20 cellular contexts compared by ENCODE assay signal in genomic region chr5:131363811-131364506, GRCh38.
DNase-seq lines count a peak whose midpoint lies in the region; ATAC-seq, FAIRE-seq and TF ChIP-seq lines count a peak whose summit lies in the region.
"Had no signal": no experiment of that assay in that cellular context is flagged by ENCODE, and none has a peak within 500 bp of the region (broad histone marks: within the 10 kb centered on the region; RNA-seq: fewer than 3 reads in every experiment).

No MANE protein-coding gene starts in this region.

- H3K27ac ChIP-seq in MM.1S (ENCODE audit: low read length) (no peak overlapping the region), Peyer's patch (no peak overlapping the region)
- H3K27ac ChIP-seq: cardiac muscle cell, PC-9 had no signal

- no peaks in the 10 kb centered on the region for H3K27me3 Mint-ChIP-seq in T-helper 1 cell treated with Interleukin-12 subunit alpha and Interleukin-12 subunit beta and Interleukin-4 antibody, amounts not matched to agents 30 μg/mL and 1 μg/mL, for 36 hours (ENCODE audit: low read depth)
- H3K27me3 Mint-ChIP-seq in activated naive CD8-positive, alpha-beta T cell treated with anti-CD3 and anti-CD28 coated beads, Interleukin-2, amount 10 ng/mL, durations not matched to agents 7 days and 5 days: no peaks in the 10 kb centered on the region
- no peaks in the 10 kb centered on the region for H3K27me3 Mint-ChIP-seq in neural crest cell (ENCODE audit: low read depth)

- no peaks in the 10 kb centered on the region for H3K9me3 Mint-ChIP-seq in T-helper 1 cell treated with Interleukin-12 subunit alpha and Interleukin-12 subunit beta and Interleukin-4 antibody, amounts not matched to agents 30 μg/mL and 1 μg/mL, for 36 hours
- no peaks in the 10 kb centered on the region for H3K9me3 Mint-ChIP-seq in activated naive CD8-positive, alpha-beta T cell treated with anti-CD3 and anti-CD28 coated beads, Interleukin-2, amount 10 ng/mL, durations not matched to agents 7 days and 5 days
- H3K9me3 Mint-ChIP-seq in neural crest cell: peaks cover 5% of the 10 kb centered on the region

- H3K79me2 ChIP-seq in MM.1S (ENCODE audit: low read length): peaks cover 88% of the 10 kb centered on the region

- H3K9me3 ChIP-seq in MM.1S (replicated peaks; ENCODE audit: insufficient read depth, low read length) (no peaks in the 10 kb centered on the region), Peyer's patch (no peaks in the 10 kb centered on the region)
- H3K9me3 ChIP-seq: SK-N-SH had no signal

- peak overlapping the region; percentile 35 for H3K4me3 Mint-ChIP-seq in T-helper 1 cell treated with Interleukin-12 subunit alpha and Interleukin-12 subunit beta and Interleukin-4 antibody, amounts not matched to agents 30 μg/mL and 1 μg/mL, for 36 hours
- peak overlapping the region; percentile 0 for H3K4me3 Mint-ChIP-seq in activated naive CD8-positive, alpha-beta T cell treated with anti-CD3 and anti-CD28 coated beads, Interleukin-2, amount 10 ng/mL, durations not matched to agents 7 days and 5 days
- H3K4me3 Mint-ChIP-seq in neural crest cell: no peak overlapping the region

- DNase-seq in T-helper 1 cell: no peak
- no peak for DNase-seq in GM12891 (ENCODE audit: insufficient read length, low spot score)
- DNase-seq in activated naive CD8-positive, alpha-beta T cell treated with anti-CD3 and anti-CD28 coated beads, Interleukin-2, amount 10 ng/mL, durations not matched to agents 7 days and 5 days: no peak
- no peak for DNase-seq in neural crest cell (ENCODE audit: low read depth, low spot score)
- no peak for DNase-seq in MM.1S
- DNase-seq in Peyer's patch: no peak
- DNase-seq in activated gamma-delta T cell (lab: John Stamatoyannopoulos, UW): no peak
- DNase-seq: EL, hippocampal formation, NCI-H1092, NCI-H2171, NCI-H82, PC-9, posterior cingulate gyrus, SK-N-SH, small intestine had no signal

- H3K4me1 ChIP-seq in MM.1S (ENCODE audit: low read length) (peaks cover 8% of the 10 kb centered on the region), Peyer's patch (peaks cover 0 to 4% (median 0%) of the 10 kb centered on the region in 4 donors)

- no peaks in the 10 kb centered on the region; the same call in 1 of the 2 replicates for H4K20me1 ChIP-seq in MM.1S (ENCODE audit: insufficient read depth, low read length)

- POLR2A ChIA-PET in activated naive CD8-positive, alpha-beta T cell treated with anti-CD3 and anti-CD28 coated beads, Interleukin-2, amount 10 ng/mL, durations not matched to agents 7 days and 5 days (lab: Charles Lee): interaction anchor here (0.8 to 3.0 kb wide), 3 partner anchors 11 to 19 kb away, joined by 3 to 14 read pairs (median 5); no protein-coding TSS in a partner anchor

- H3K9me2 ChIP-seq in MM.1S (replicated peaks; ENCODE audit: insufficient read depth, low read length): no peaks in the 10 kb centered on the region
- H3K9me2 ChIP-seq: SK-N-SH had no signal

- H3F3A ChIP-seq in MM.1S (ENCODE audit: insufficient read depth, low read length): no peaks in the 10 kb centered on the region

- H3K27me3 ChIP-seq in MM.1S (replicated peaks; ENCODE audit: insufficient read depth, low read length) (no peaks in the 10 kb centered on the region), Peyer's patch (no peaks in the 10 kb centered on the region)
- H3K27me3 ChIP-seq: cardiac muscle cell had no signal

- H2AFZ ChIP-seq in MM.1S (ENCODE audit: low read length): no peak overlapping the region
- H2AFZ ChIP-seq: PC-9 had no signal

- no peak overlapping the region for H3K4me2 ChIP-seq in MM.1S (ENCODE audit: low read depth, low read length)
- H3K4me2 ChIP-seq: PC-9, SK-N-SH had no signal

- H3K4me3 ChIP-seq in MM.1S (ENCODE audit: low read length): no peak overlapping the region
- H3K4me3 ChIP-seq in Peyer's patch: no peak overlapping the region
- H3K4me3 ChIP-seq: cardiac muscle cell, PC-9 had no signal

- H3K9ac ChIP-seq in MM.1S (ENCODE audit: low read length): no peak overlapping the region
- H3K9ac ChIP-seq: SK-N-SH had no signal

- peaks cover 54% of the 10 kb centered on the region for H3K4me1 Mint-ChIP-seq in T-helper 1 cell treated with Interleukin-12 subunit alpha and Interleukin-12 subunit beta and Interleukin-4 antibody, amounts not matched to agents 30 μg/mL and 1 μg/mL, for 36 hours (ENCODE audit: low read depth)
- peaks cover 49% of the 10 kb centered on the region for H3K4me1 Mint-ChIP-seq in activated naive CD8-positive, alpha-beta T cell treated with anti-CD3 and anti-CD28 coated beads, Interleukin-2, amount 10 ng/mL, durations not matched to agents 7 days and 5 days
- H3K4me1 Mint-ChIP-seq in neural crest cell: no peaks in the 10 kb centered on the region

- TF ChIP-seq POLR2A in GM12891 (IDR thresholded peaks at IDR 0.05; ENCODE audit: low read depth, low read length): no peak
- no peak for TF ChIP-seq POLR2A in Peyer's patch (IDR thresholded peaks at IDR 0.05)

- peak; percentile 9 for FAIRE-seq in GM12891 (lab: Jason Lieb, UNC)
- FAIRE-seq: A204.1, small intestine, urothelium cell line had no signal

- peak; percentile 19 for ATAC-seq in activated naive CD8-positive, alpha-beta T cell treated with anti-CD3 and anti-CD28 coated beads, Interleukin-2, amount 10 ng/mL, durations not matched to agents 7 days and 5 days (ENCODE audit: low read depth)

- TF ChIP-seq CTCF in neural crest cell (conservative IDR thresholded peaks at IDR 0.05) (no peak), MM.1S (IDR thresholded peaks at IDR 0.05; ENCODE audit: low read length) (no peak), Peyer's patch (IDR thresholded peaks at IDR 0.05) (no peak)

- peak overlapping the region; percentile 85 for H3K27ac Mint-ChIP-seq in T-helper 1 cell treated with Interleukin-12 subunit alpha and Interleukin-12 subunit beta and Interleukin-4 antibody, amounts not matched to agents 30 μg/mL and 1 μg/mL, for 36 hours
- peak overlapping the region; percentile 83 for H3K27ac Mint-ChIP-seq in activated naive CD8-positive, alpha-beta T cell treated with anti-CD3 and anti-CD28 coated beads, Interleukin-2, amount 10 ng/mL, durations not matched to agents 7 days and 5 days
- H3K27ac Mint-ChIP-seq in neural crest cell (ENCODE audit: unreplicated experiment): peak overlapping the region; percentile 24

- H3K36me3 ChIP-seq in MM.1S (replicated peaks; ENCODE audit: insufficient read depth, low read length) (no peaks in the 10 kb centered on the region; the same call in 1 of the 2 replicates), Peyer's patch (peaks cover 0 to 13% (median 0%) of the 10 kb centered on the region in 3 donors)
- H3K36me3 ChIP-seq: cardiac muscle cell had no signal

- H3K36me3 Mint-ChIP-seq in T-helper 1 cell treated with Interleukin-12 subunit alpha and Interleukin-12 subunit beta and Interleukin-4 antibody, amounts not matched to agents 30 μg/mL and 1 μg/mL, for 36 hours (ENCODE audit: low read depth): peaks cover 53% of the 10 kb centered on the region
- peaks cover 44% of the 10 kb centered on the region for H3K36me3 Mint-ChIP-seq in activated naive CD8-positive, alpha-beta T cell treated with anti-CD3 and anti-CD28 coated beads, Interleukin-2, amount 10 ng/mL, durations not matched to agents 7 days and 5 days
- H3K36me3 Mint-ChIP-seq in neural crest cell (ENCODE audit: low read depth): peaks cover 20% of the 10 kb centered on the region

TF ChIP-seq in GM12891, 5 proteins besides CTCF, POLR2A, EP300 and RAD21:
- no peak for TF ChIP-seq TAF1 (IDR thresholded peaks at IDR 0.05; ENCODE audit: low read depth, low read length)
- no peak for TF ChIP-seq PAX5 (IDR thresholded peaks at IDR 0.05; ENCODE audit: insufficient read depth, low read length, severe bottlenecking)
- no peak for TF ChIP-seq SPI1 (IDR thresholded peaks at IDR 0.05; ENCODE audit: low read depth, low read length)
- TF ChIP-seq POU2F2 (IDR thresholded peaks at IDR 0.05; ENCODE audit: low read depth, low read length): no peak
- no peak for TF ChIP-seq POLR2AphosphoS5 (IDR thresholded peaks at IDR 0.05; ENCODE audit: low read depth, low read length)
TF ChIP-seq in GM12891: peak in this region for 0.

Comparison
In these comparisons a context has a peak if more than half of its experiments do, and no peak if none do; other contexts are left out.
1. H3K27ac Mint-ChIP-seq: peak in every context shown above with its lines; median percentile 85 in T-helper 1 cell treated with Interleukin-12 subunit alpha and Interleukin-12 subunit beta and Interleukin-4 antibody, amounts not matched to agents 30 μg/mL and 1 μg/mL, for 36 hours; 83 in activated naive CD8-positive, alpha-beta T cell treated with anti-CD3 and anti-CD28 coated beads, Interleukin-2, amount 10 ng/mL, durations not matched to agents 7 days and 5 days; 24 in neural crest cell.